Comparison of ENCODE assay signal across 1 cellular context in genomic region chr10:101008823-101009423, GRCh38.
TF ChIP-seq lines count a peak whose summit lies in the region.

No MANE protein-coding gene starts in this region.

TF ChIP-seq in HepG2, 621 proteins besides CTCF, POLR2A, EP300 and RAD21 (continued from another document):
- TF ChIP-seq ZNF432 (CRISPR knock-in tag; IDR thresholded peaks at IDR 0.05; ENCODE audit: borderline replicate concordance) (no peak), ELF4 (CRISPR knock-in tag; IDR thresholded peaks at IDR 0.05; ENCODE audit: borderline replicate concordance) (no peak), SCMH1 (CRISPR knock-in tag; IDR thresholded peaks at IDR 0.05; ENCODE audit: borderline replicate concordance) (no peak), KDM4B (CRISPR knock-in tag; IDR thresholded peaks at IDR 0.05) (no peak), STAT6 (CRISPR knock-in tag; IDR thresholded peaks at IDR 0.05; ENCODE audit: borderline replicate concordance) (no peak), ZNF331 (CRISPR knock-in tag; IDR thresholded peaks at IDR 0.05) (no peak), PRMT3 (CRISPR knock-in tag; IDR thresholded peaks at IDR 0.05; ENCODE audit: borderline replicate concordance, low read depth) (no peak), PATZ1 (CRISPR knock-in tag; IDR thresholded peaks at IDR 0.05) (peak; percentile 95), NAIF1 (CRISPR knock-in tag; IDR thresholded peaks at IDR 0.05; ENCODE audit: borderline replicate concordance) (no peak), MXD3 (CRISPR knock-in tag; IDR thresholded peaks at IDR 0.05) (peak; percentile 25; the same call in 1 of the 2 replicates), KDM3A (CRISPR knock-in tag; IDR thresholded peaks at IDR 0.05; ENCODE audit: low read depth) (no peak), ZNF530 (CRISPR knock-in tag; IDR thresholded peaks at IDR 0.05; ENCODE audit: low read depth) (no peak), TFDP1 (CRISPR knock-in tag; IDR thresholded peaks at IDR 0.05; ENCODE audit: borderline replicate concordance) (peak; percentile 53; the same call in 1 of the 2 replicates), KDM1A (CRISPR knock-in tag; IDR thresholded peaks at IDR 0.05) (peak; percentile 75; the same call in 1 of the 2 replicates), FOSL1 (CRISPR knock-in tag; IDR thresholded peaks at IDR 0.05; ENCODE audit: borderline replicate concordance) (no peak), KDM6A (CRISPR knock-in tag; IDR thresholded peaks at IDR 0.05; ENCODE audit: low read depth) (0 out of 2 replicates have a peak, but pooled peaks have one; percentile 23), KAT7 (CRISPR knock-in tag; IDR thresholded peaks at IDR 0.05; ENCODE audit: borderline replicate concordance) (no peak), FOXK1 (CRISPR knock-in tag; IDR thresholded peaks at IDR 0.05; ENCODE audit: borderline replicate concordance, low read depth) (no peak), ZFP90 (CRISPR knock-in tag; IDR thresholded peaks at IDR 0.05; ENCODE audit: borderline replicate concordance) (0 out of 2 replicates have a peak, but pooled peaks have one; percentile 33), CCAR2 (optimal IDR thresholded peaks at IDR 0.05; ENCODE audit: low read depth, low read length) (no peak), PHF21A (CRISPR knock-in tag; IDR thresholded peaks at IDR 0.05) (peak; percentile 30; the same call in 1 of the 2 replicates), EZH2 (conservative IDR thresholded peaks at IDR 0.05; ENCODE audit: low read depth, low read length) (no peak), CBX2 (IDR thresholded peaks at IDR 0.05; ENCODE audit: low read depth, low read length) (no peak), CBX2 (CRISPR knock-in tag; IDR thresholded peaks at IDR 0.05; ENCODE audit: low read depth) (no peak), ZNF496 (CRISPR knock-in tag; IDR thresholded peaks at IDR 0.05; ENCODE audit: insufficient replicate concordance) (no peak), CEBPZ (IDR thresholded peaks at IDR 0.05; ENCODE audit: low read length) (no peak), ZNF710 (CRISPR knock-in tag; IDR thresholded peaks at IDR 0.05; ENCODE audit: borderline replicate concordance) (peak; percentile 65; the same call in 1 of the 2 replicates), HDAC6 (IDR thresholded peaks at IDR 0.05; ENCODE audit: low read depth, low read length) (no peak), RFX5 (IDR thresholded peaks at IDR 0.05; ENCODE audit: low read depth, low read length) (no peak), ERF (CRISPR knock-in tag; IDR thresholded peaks at IDR 0.05) (no peak), NFE2 (CRISPR knock-in tag; IDR thresholded peaks at IDR 0.05) (no peak)
